Comparison of ENCODE assay signal across 31 cellular contexts in genomic region chr19:44975444-44975843, GRCh38. TPM values are rescaled to one million over a fixed set of nuclear protein-coding genes. Genes with fewer than 3 reads are reported as not detected.
"Had no signal": no experiment of that assay in that cellular context is flagged by ENCODE, and none has a peak within 500 bp of the region (broad histone marks: within the 10 kb centered on the region; RNA-seq: fewer than 3 reads in every experiment).

No MANE protein-coding gene starts in this region.

- H3K9me3 Mint-ChIP-seq: mesothelial cell of epicardium; naive thymus-derived CD4-positive, alpha-beta T cell; natural killer cell treated with Interleukin-12 subunit alpha and Interleukin-12 subunit beta and Interleukin-15 and Interleukin-18, amount 100 ng/mL, for 72 hours; stimulated activated effector memory CD8-positive, alpha-beta T cell treated with anti-CD3 and anti-CD28 coated beads, Interleukin-12 subunit alpha, Interleukin-12 subunit beta, amount 100 ng/mL, for 72 hours; stimulated activated naive CD8-positive, alpha-beta T cell treated with anti-CD3 and anti-CD28 coated beads, Interleukin-15, amount 100 ng/mL, for 72 hours; type B pancreatic cell had no signal

- H2AFZ ChIP-seq: hepatocyte had no signal

- H3K27ac ChIP-seq: hepatocyte, left ventricle myocardium inferior, pancreas, prostate gland, spleen, tibial nerve, uterus had no signal

- H3K27me3 Mint-ChIP-seq: naive thymus-derived CD4-positive, alpha-beta T cell; natural killer cell treated with Interleukin-12 subunit alpha and Interleukin-12 subunit beta and Interleukin-15 and Interleukin-18, amount 100 ng/mL, for 72 hours; stimulated activated naive CD8-positive, alpha-beta T cell treated with anti-CD3 and anti-CD28 coated beads, Interleukin-15, amount 100 ng/mL, for 72 hours; type B pancreatic cell had no signal

- H3K4me1 ChIP-seq: left ventricle myocardium inferior, pancreas, prostate gland, tibial nerve, uterus had no signal

- H3K27me3 ChIP-seq: hepatocyte, pancreas, spleen, tibial nerve, uterus had no signal

- H3K36me3 ChIP-seq: uterus had no signal

- H3K4me1 Mint-ChIP-seq: mesothelial cell of epicardium had no signal

- H3K36me3 Mint-ChIP-seq: natural killer cell treated with Interleukin-12 subunit alpha and Interleukin-12 subunit beta and Interleukin-15 and Interleukin-18, amount 100 ng/mL, for 72 hours had no signal

- H3K27ac Mint-ChIP-seq: mesothelial cell of epicardium; naive thymus-derived CD4-positive, alpha-beta T cell; natural killer cell treated with Interleukin-12 subunit alpha and Interleukin-12 subunit beta and Interleukin-15 and Interleukin-18, amount 100 ng/mL, for 72 hours; stimulated activated effector memory CD8-positive, alpha-beta T cell treated with anti-CD3 and anti-CD28 coated beads, Interleukin-12 subunit alpha, Interleukin-12 subunit beta, amount 100 ng/mL, for 72 hours; type B pancreatic cell had no signal

- H3K4me3 Mint-ChIP-seq: mesothelial cell of epicardium; naive thymus-derived CD4-positive, alpha-beta T cell; natural killer cell treated with Interleukin-12 subunit alpha and Interleukin-12 subunit beta and Interleukin-15 and Interleukin-18, amount 100 ng/mL, for 72 hours; stimulated activated effector memory CD8-positive, alpha-beta T cell treated with anti-CD3 and anti-CD28 coated beads, Interleukin-12 subunit alpha, Interleukin-12 subunit beta, amount 100 ng/mL, for 72 hours; stimulated activated naive CD8-positive, alpha-beta T cell treated with anti-CD3 and anti-CD28 coated beads, Interleukin-15, amount 100 ng/mL, for 72 hours; type B pancreatic cell had no signal

- DNase-seq: islet precursor cell; left ventricle myocardium inferior; mesendoderm; naive thymus-derived CD4-positive, alpha-beta T cell; pancreas; posterior cingulate gyrus; retina; right cardiac atrium; small intestine; spleen; stimulated activated CD4-positive, alpha-beta T cell treated with anti-CD3 and anti-CD28 coated beads, Interleukin-4, amount 100 ng/mL, for 24 hours; stimulated activated naive CD4-positive, alpha-beta T cell treated with Interleukin-2 at 50 U/mL for 16 hours; stimulated activated naive CD8-positive, alpha-beta T cell treated with anti-CD3 and anti-CD28 coated beads, Interleukin-15, amount 100 ng/mL, for 72 hours; substantia nigra; uterus had no signal

- H3K4me3 ChIP-seq: hepatocyte, left ventricle myocardium inferior, lung, pancreas, prostate gland, spleen, tibial nerve, uterus had no signal

- FAIRE-seq: pancreas, small intestine had no signal

- H3K9me3 ChIP-seq: left ventricle myocardium inferior, pancreas, prostate gland, spleen, tibial nerve, uterus had no signal

- H3K4me2 ChIP-seq: hepatocyte had no signal

- ATAC-seq: naive thymus-derived CD4-positive, alpha-beta T cell; natural killer cell treated with Interleukin-12 subunit alpha and Interleukin-12 subunit beta and Interleukin-15 and Interleukin-18, amount 100 ng/mL, for 72 hours; pancreas; right cardiac atrium; sciatic nerve; stimulated activated effector memory CD8-positive, alpha-beta T cell treated with anti-CD3 and anti-CD28 coated beads, Interleukin-12 subunit alpha, Interleukin-12 subunit beta, amount 100 ng/mL, for 72 hours; stimulated activated naive CD8-positive, alpha-beta T cell treated with anti-CD3 and anti-CD28 coated beads, Interleukin-15, amount 100 ng/mL, for 72 hours had no signal

RNA-seq across cellular contexts. Expression of gene APOC2, which starts 29.6 kb away (rescaled TPM):
- total RNA-seq: kidney epithelial cell, left ventricle myocardium inferior, mesothelial cell of epicardium, mononuclear cell, prostate gland, right cardiac atrium, uterus had no signal
- polyA plus RNA-seq: naive thymus-derived CD4-positive, alpha-beta T cell; neural cell had no signal

RNA-seq across cellular contexts. Expression of gene APOC4, which starts 33.4 kb away (rescaled TPM):
- total RNA-seq: hepatocyte; kidney epithelial cell; left ventricle myocardium inferior; lower leg skin; lung; mesothelial cell of epicardium; mononuclear cell; naive thymus-derived CD4-positive, alpha-beta T cell; natural killer cell treated with Interleukin-12 subunit alpha and Interleukin-12 subunit beta and Interleukin-15 and Interleukin-18, amount 100 ng/mL, for 72 hours; omental fat pad; prostate gland; right cardiac atrium; sciatic nerve; spleen; temporal lobe; tibial nerve; ureter; uterus had no signal
- polyA plus RNA-seq: hepatocyte; naive thymus-derived CD4-positive, alpha-beta T cell; neural cell; pancreas; right cardiac atrium; small intestine had no signal
